In the genomic region with DNA sequence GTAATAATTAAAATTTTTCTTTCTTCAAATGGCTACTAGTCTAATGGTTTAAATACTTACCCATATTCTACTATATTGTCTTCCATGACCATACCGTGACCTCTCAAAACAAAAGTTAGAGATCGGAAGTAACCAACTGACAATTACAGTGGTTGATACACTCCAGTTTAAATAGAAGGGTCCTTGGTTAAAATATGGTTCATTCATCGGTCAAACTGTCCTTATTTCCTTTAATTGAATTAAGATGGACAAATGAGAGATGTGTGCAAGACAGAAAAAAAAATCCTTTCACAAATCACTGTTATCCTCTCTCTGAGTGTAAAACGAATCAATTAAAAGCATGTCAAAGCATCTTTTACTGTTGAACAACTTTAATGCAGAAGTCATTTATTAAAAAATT, we compare ENCODE assay signal across 7 cellular contexts.
"Had no signal": no experiment of that assay in that cellular context is flagged by ENCODE, and none has a peak within 500 bp of the region (broad histone marks: within the 10 kb centered on the region; RNA-seq: fewer than 3 reads in every experiment).

No MANE protein-coding gene starts in this region.

- H3K4me3 Mint-ChIP-seq: HFFc6, IgD-negative memory B cell had no signal

- H3K36me3 Mint-ChIP-seq: IgD-negative memory B cell had no signal

- H3K27me3 Mint-ChIP-seq: IgD-negative memory B cell had no signal

- DNase-seq: GM23248, GOT3, H7, HFFc6, KBM-7 had no signal

- H3K27ac Mint-ChIP-seq: HFFc6, IgD-negative memory B cell had no signal

- H3K9me3 Mint-ChIP-seq: HFFc6, IgD-negative memory B cell had no signal

- FAIRE-seq: HepG2 had no signal
